In genomic region chr9:95511952-95512750, GRCh38 we compare ENCODE assay signal across 8 cellular contexts. TPM values are rescaled to one million over a fixed set of nuclear protein-coding genes. Genes with fewer than 3 reads are reported as not detected.
DNase-seq lines count a peak whose midpoint lies in the region; ATAC-seq, FAIRE-seq and TF ChIP-seq lines count a peak whose summit lies in the region.

No MANE protein-coding gene starts in this region.

- H3K27me3 Mint-ChIP-seq in activated CD8-positive, alpha-beta T cell treated with anti-CD3 and anti-CD28 coated beads, Interleukin-2, amount 10 ng/mL, durations not matched to agents 7 days and 5 days (ENCODE audit: low read depth), result peaks cover 59% of the 10 kb centered on the region

- WGBS in A549 (ENCODE audit: missing lambda C conversion rate), result 91% methylated on average over 30 of the region's 30 CpGs
- WGBS in suprapubic skin, result 37% methylated on average over 30 of the region's 30 CpGs

- POLR2A ChIA-PET in A549 (lab: Yijun Ruan, JAX), result interaction anchor here (0.6 to 2.0 kb wide), 2 partner anchors 364 to 1317 kb away, joined by 3 to 15 read pairs; partner anchors contain the start of gene ERCC6L2
- POLR2A ChIA-PET in activated CD8-positive, alpha-beta T cell treated with anti-CD3 and anti-CD28 coated beads, Interleukin-2, amount 10 ng/mL, durations not matched to agents 7 days and 5 days (lab: Charles Lee), result interaction anchor here (1.0 kb wide), 1 partner anchor 50 kb away, joined by 3 read pairs; no protein-coding TSS in a partner anchor

- peak overlapping the region; percentile 82 for H3K4me3 Mint-ChIP-seq in activated CD8-positive, alpha-beta T cell treated with anti-CD3 and anti-CD28 coated beads, Interleukin-2, amount 10 ng/mL, durations not matched to agents 7 days and 5 days

- no peaks in the 10 kb centered on the region for H3K27me3 ChIP-seq in suprapubic skin

- CTCF ChIA-PET in A549 (lab: Yijun Ruan, JAX), result interaction anchor here (1.0 kb wide), 1 partner anchor 374 kb away, joined by 3 read pairs; no protein-coding TSS in a partner anchor
- CTCF ChIA-PET in activated CD8-positive, alpha-beta T cell treated with anti-CD3 and anti-CD28 coated beads, Interleukin-2, amount 10 ng/mL, durations not matched to agents 7 days and 5 days (lab: Charles Lee), result interaction anchor here (0.9 to 1.4 kb wide), 5 partner anchors 17 to 364 kb away, joined by 3 to 5 read pairs (median 3); no protein-coding TSS in a partner anchor

- ATAC-seq in A549 (no peak), HG03378 (IDR thresholded peaks at IDR 0.05; ENCODE audit: unreplicated experiment) (no peak), HG02852 (IDR thresholded peaks at IDR 0.05; ENCODE audit: unreplicated experiment) (no peak)
- no peak for ATAC-seq in activated CD8-positive, alpha-beta T cell treated with anti-CD3 and anti-CD28 coated beads, Interleukin-2, amount 10 ng/mL, durations not matched to agents 7 days and 5 days

- TF ChIP-seq POLR2A in A549 (IDR thresholded peaks at IDR 0.05; ENCODE audit: low read length), result no peak
- no peak for TF ChIP-seq POLR2A in H54 (IDR thresholded peaks at IDR 0.05; ENCODE audit: low read depth, low read length)
- no peak for TF ChIP-seq POLR2A in suprapubic skin (IDR thresholded peaks at IDR 0.05)

- FAIRE-seq in A549 (lab: Jason Lieb, UNC) (no peak), H54 (lab: Jason Lieb, UNC) (peak; percentile 33)

- TF ChIP-seq CTCF in A549 (IDR thresholded peaks at IDR 0.05) (no peak), suprapubic skin (IDR thresholded peaks at IDR 0.05) (no peak)

- H3K9me3 Mint-ChIP-seq in activated CD8-positive, alpha-beta T cell treated with anti-CD3 and anti-CD28 coated beads, Interleukin-2, amount 10 ng/mL, durations not matched to agents 7 days and 5 days (ENCODE audit: insufficient read depth), result no peaks in the 10 kb centered on the region

- TF ChIP-seq EP300 in A549 (IDR thresholded peaks at IDR 0.05) (no peak), suprapubic skin (IDR thresholded peaks at IDR 0.05) (no peak)

- DNase-seq in A549 (ENCODE audit: low read depth in 1 of 2, low spot score in 1 of 2) (no peak), H54 (ENCODE audit: insufficient read length, low spot score) (no peak), suprapubic skin (ENCODE audit: low spot score in 2 of 2) (no peak), middle frontal gyrus (ENCODE audit: extremely low spot score, low spot score) (no peak)
- DNase-seq in activated CD8-positive, alpha-beta T cell treated with anti-CD3 and anti-CD28 coated beads, Interleukin-2, amount 10 ng/mL, durations not matched to agents 7 days and 5 days, result no peak

- H3K27ac Mint-ChIP-seq in activated CD8-positive, alpha-beta T cell treated with anti-CD3 and anti-CD28 coated beads, Interleukin-2, amount 10 ng/mL, durations not matched to agents 7 days and 5 days, result no peak overlapping the region

- H3K9me3 ChIP-seq in A549 (no peaks in the 10 kb centered on the region), suprapubic skin (no peaks in the 10 kb centered on the region)

- H3K4me2 ChIP-seq in A549, result peak overlapping the region; percentile 100

- H3K27ac ChIP-seq in A549 (peak overlapping the region in 1 of 2 experiments; percentile 97; a peak in 3 of 6 replicates), suprapubic skin (peak overlapping the region; percentile 89)

- peaks cover 8% of the 10 kb centered on the region for H3K36me3 Mint-ChIP-seq in activated CD8-positive, alpha-beta T cell treated with anti-CD3 and anti-CD28 coated beads, Interleukin-2, amount 10 ng/mL, durations not matched to agents 7 days and 5 days (ENCODE audit: low read depth)

- TF ChIP-seq RAD21 in A549 (conservative IDR thresholded peaks at IDR 0.05 in 1 of 2, IDR thresholded peaks at IDR 0.05 in 1 of 2), result no peak

- peaks cover 52% of the 10 kb centered on the region for H3K4me1 Mint-ChIP-seq in activated CD8-positive, alpha-beta T cell treated with anti-CD3 and anti-CD28 coated beads, Interleukin-2, amount 10 ng/mL, durations not matched to agents 7 days and 5 days (ENCODE audit: low read depth)

- H3K36me3 ChIP-seq in suprapubic skin, result no peaks in the 10 kb centered on the region

- 0 out of 3 replicates have a peak, but pooled peaks cover 5% of the 10 kb centered on the region for H3K4me1 ChIP-seq in A549
- peaks cover 41% of the 10 kb centered on the region for H3K4me1 ChIP-seq in suprapubic skin

- H3K4me3 ChIP-seq in A549, result peak overlapping the region; percentile 84
- H3K4me3 ChIP-seq in iPS-11a (ENCODE audit: low read depth, low read length), result peak overlapping the region; percentile 58
- H3K4me3 ChIP-seq in suprapubic skin, result peak overlapping the region; percentile 91

TF ChIP-seq in A549, 52 proteins besides CTCF, POLR2A, EP300 and RAD21:
- TF ChIP-seq FOSB (CRISPR knock-in tag; IDR thresholded peaks at IDR 0.05) (no peak), ZC3H11A (IDR thresholded peaks at IDR 0.05) (no peak), RCOR1 (IDR thresholded peaks at IDR 0.05; ENCODE audit: low read depth, low read length) (no peak), CHD2 (IDR thresholded peaks at IDR 0.05; ENCODE audit: low read length, partially characterized antibody) (no peak), ZSCAN20 (CRISPR knock-in tag; IDR thresholded peaks at IDR 0.05) (no peak), USF2 (IDR thresholded peaks at IDR 0.05) (no peak)

RNA-seq across cellular contexts. Expression of gene PTCH1, which starts 4.6 kb away (rescaled TPM):
- polyA plus RNA-seq in A549 (2011; rRNA removed), result 4.8 and 7.7 TPM in 2 replicates
- polyA plus RNA-seq in A549 (2012; cell fraction: cytosol; rRNA removed), result 2.9 and 4.8 TPM in 2 replicates
- polyA plus RNA-seq in A549 (2012; cell fraction: nucleus; rRNA removed), result 8.1 and 8.2 TPM in 2 replicates
- 1.6 to 1.9 TPM (median 1.9 TPM) in 3 replicates for polyA plus RNA-seq in A549 (2017; fragmentation: RNase III; extraction: RNeasy Plus Mini Kit Qiagen cat#74134 plus additional on column Dnase treatment)
- polyA minus RNA-seq in A549 (2011; rRNA and poly(A)+ RNA removed), result 11.4 and 19.0 TPM in 2 replicates
- 1 to 10 TPM; 5.0 to 6.1 TPM for total RNA-seq in activated CD8-positive, alpha-beta T cell treated with anti-CD3 and anti-CD28 coated beads, Interleukin-2, amount 10 ng/mL, durations not matched to agents 7 days and 5 days
- total RNA-seq in suprapubic skin, result 10 to 100 TPM in 3 of 4 donors, 1 to 10 TPM in 1; 9.9 to 59.0 (median 27.9) TPM
